Comparison of ENCODE assay signal across 21 cellular contexts in genomic region chr7:74395745-74396311, GRCh38.
"Had no signal": no experiment of that assay in that cellular context is flagged by ENCODE, and none has a peak within 500 bp of the region (broad histone marks: within the 10 kb centered on the region; RNA-seq: fewer than 3 reads in every experiment).

No MANE protein-coding gene starts in this region.

- H3K36me3 Mint-ChIP-seq: activated CD8-positive, alpha-beta memory T cell treated with anti-CD3 and anti-CD28 coated beads, Interleukin-2, amount 10 ng/mL, durations not matched to agents 7 days and 5 days; activated naive CD4-positive, alpha-beta T cell treated with anti-CD3 and anti-CD28 coated beads, Interleukin-2, amount 10 ng/mL, durations not matched to agents 7 days and 5 days; activated naive CD8-positive, alpha-beta T cell treated with anti-CD3 and anti-CD28 coated beads for 36 hours had no signal

- H3K27me3 Mint-ChIP-seq: activated B cell treated with CpG ODN at 0.5 μM for 24 hours; activated CD4-positive, alpha-beta T cell treated with anti-CD3 and anti-CD28 coated beads, Interleukin-2, amount 10 ng/mL, durations not matched to agents 24 days and 14 days; activated CD8-positive, alpha-beta memory T cell treated with anti-CD3 and anti-CD28 coated beads, Interleukin-2, amount 10 ng/mL, durations not matched to agents 7 days and 5 days; activated naive CD8-positive, alpha-beta T cell treated with anti-CD3 and anti-CD28 coated beads for 36 hours had no signal

- H3K27ac Mint-ChIP-seq: activated B cell treated with CpG ODN at 0.5 μM for 24 hours; activated CD4-positive, alpha-beta T cell treated with anti-CD3 and anti-CD28 coated beads, Interleukin-2, amount 10 ng/mL, durations not matched to agents 24 days and 14 days; activated CD8-positive, alpha-beta memory T cell treated with anti-CD3 and anti-CD28 coated beads, Interleukin-2, amount 10 ng/mL, durations not matched to agents 7 days and 5 days; activated naive CD4-positive, alpha-beta T cell treated with anti-CD3 and anti-CD28 coated beads, Interleukin-2, amount 10 ng/mL, durations not matched to agents 7 days and 5 days; activated naive CD8-positive, alpha-beta T cell treated with anti-CD3 and anti-CD28 coated beads for 36 hours; T-helper 1 cell treated with Interleukin-12 subunit alpha and Interleukin-12 subunit beta and Interleukin-4 antibody, amounts not matched to agents 30 μg/mL and 1 μg/mL, for 36 hours had no signal

- H3K4me3 Mint-ChIP-seq: activated B cell treated with CpG ODN at 0.5 μM for 24 hours; activated CD4-positive, alpha-beta T cell treated with anti-CD3 and anti-CD28 coated beads, Interleukin-2, amount 10 ng/mL, durations not matched to agents 24 days and 14 days; activated CD8-positive, alpha-beta memory T cell treated with anti-CD3 and anti-CD28 coated beads, Interleukin-2, amount 10 ng/mL, durations not matched to agents 7 days and 5 days; activated naive CD4-positive, alpha-beta T cell treated with anti-CD3 and anti-CD28 coated beads, Interleukin-2, amount 10 ng/mL, durations not matched to agents 7 days and 5 days; activated naive CD8-positive, alpha-beta T cell treated with anti-CD3 and anti-CD28 coated beads for 36 hours; activated T-cell treated with anti-CD3 and anti-CD28 coated beads, Interleukin-2, amount 50 U/mL, for 4 hours; T-helper 1 cell treated with Interleukin-12 subunit alpha and Interleukin-12 subunit beta and Interleukin-4 antibody, amounts not matched to agents 30 μg/mL and 1 μg/mL, for 36 hours had no signal

- H3K4me1 Mint-ChIP-seq: activated B cell treated with CpG ODN at 0.5 μM for 24 hours; activated CD4-positive, alpha-beta T cell treated with anti-CD3 and anti-CD28 coated beads, Interleukin-2, amount 10 ng/mL, durations not matched to agents 24 days and 14 days; activated CD8-positive, alpha-beta memory T cell treated with anti-CD3 and anti-CD28 coated beads, Interleukin-2, amount 10 ng/mL, durations not matched to agents 7 days and 5 days; activated naive CD4-positive, alpha-beta T cell treated with anti-CD3 and anti-CD28 coated beads, Interleukin-2, amount 10 ng/mL, durations not matched to agents 7 days and 5 days; activated naive CD8-positive, alpha-beta T cell treated with anti-CD3 and anti-CD28 coated beads for 36 hours had no signal

- DNase-seq: activated B cell treated with CpG ODN at 0.5 μM for 24 hours; activated CD4-positive, alpha-beta T cell treated with anti-CD3 and anti-CD28 coated beads for 1 hour; activated CD4-positive, alpha-beta T cell treated with anti-CD3 and anti-CD28 coated beads, Interleukin-2, amount 10 ng/mL, durations not matched to agents 24 days and 14 days; activated CD4-positive, alpha-beta T cell treated with anti-CD3 and anti-CD28 coated beads, Interleukin-2, amount 50 U/mL, for 48 hours; activated CD8-positive, alpha-beta memory T cell treated with anti-CD3 and anti-CD28 coated beads, Interleukin-2, amount 10 ng/mL, durations not matched to agents 7 days and 5 days; activated gamma-delta T cell treated with Interleukin-2 at 50 U/mL for 16 hours; activated naive CD4-positive, alpha-beta T cell treated with anti-CD3 and anti-CD28 coated beads, Interleukin-2, amount 10 ng/mL, durations not matched to agents 7 days and 5 days; activated naive CD8-positive, alpha-beta T cell treated with anti-CD3 and anti-CD28 coated beads for 36 hours; activated T-cell treated with anti-CD3 and anti-CD28 coated beads, Interleukin-2, amount 50 U/mL, for 4 hours; anterior cingulate cortex; cerebellar nuclear complex; KG1; NCI-H1048; NCI-H1930; NCI-H2171 treated with DMSO at 0.1 percent for 48 hours; NCI-H226; NCI-H510A; NCI-H526 treated with DMSO at 0.1 percent for 48 hours; PC-3; SHP77 treated with DMSO at 0.1 percent for 48 hours had no signal

- ATAC-seq: activated CD8-positive, alpha-beta memory T cell treated with anti-CD3 and anti-CD28 coated beads, Interleukin-2, amount 10 ng/mL, durations not matched to agents 7 days and 5 days; activated T-cell treated with anti-CD3 and anti-CD28 coated beads, Interleukin-2, amount 50 U/mL, for 4 hours; PC-3 had no signal

- H3K9me3 Mint-ChIP-seq: activated B cell treated with CpG ODN at 0.5 μM for 24 hours; activated CD4-positive, alpha-beta T cell treated with anti-CD3 and anti-CD28 coated beads, Interleukin-2, amount 10 ng/mL, durations not matched to agents 24 days and 14 days; activated naive CD4-positive, alpha-beta T cell treated with anti-CD3 and anti-CD28 coated beads, Interleukin-2, amount 10 ng/mL, durations not matched to agents 7 days and 5 days; activated naive CD8-positive, alpha-beta T cell treated with anti-CD3 and anti-CD28 coated beads for 36 hours; activated T-cell treated with anti-CD3 and anti-CD28 coated beads, Interleukin-2, amount 50 U/mL, for 4 hours; T-helper 1 cell treated with Interleukin-12 subunit alpha and Interleukin-12 subunit beta and Interleukin-4 antibody, amounts not matched to agents 30 μg/mL and 1 μg/mL, for 36 hours had no signal
